In the genomic region with DNA sequence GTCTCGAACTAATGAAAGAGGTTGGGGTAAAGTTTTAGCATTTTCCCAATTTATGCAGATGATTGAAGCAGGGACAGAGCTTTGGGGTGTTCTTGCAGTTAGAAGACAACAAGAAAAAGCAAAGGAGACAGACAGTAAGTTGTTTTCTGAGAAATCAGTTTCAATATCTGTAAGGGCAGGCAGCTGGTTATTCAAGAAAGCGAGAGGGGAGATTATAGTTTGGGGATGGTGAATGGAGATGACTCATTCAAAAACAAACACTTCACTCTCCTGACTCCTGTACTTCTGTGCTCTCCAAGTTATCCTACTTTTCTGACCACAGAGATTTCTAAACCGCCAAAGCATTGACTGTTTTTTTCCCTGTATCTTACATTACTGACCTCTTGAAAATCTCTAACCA, we compare ENCODE assay signal across 9 cellular contexts.
A peak's percentile ranks its signal among the peaks of the same experiment; 100 is the strongest.
DNase-seq lines count a peak whose midpoint lies in the region; ATAC-seq and TF ChIP-seq lines count a peak whose summit lies in the region.
"Had no signal": no experiment of that assay in that cellular context is flagged by ENCODE, and none has a peak within 500 bp of the region (broad histone marks: within the 10 kb centered on the region; RNA-seq: fewer than 3 reads in every experiment).

No MANE protein-coding gene starts in this region.

- H3K4me3 ChIP-seq in fibroblast of villous mesenchyme (ENCODE audit: low read depth, low read length) = no peak overlapping the region

- DNase-seq in DMS153 treated with DMSO at 0.1 percent for 48 hours (lab: John Stamatoyannopoulos, UW; ENCODE audit: unreplicated experiment) = peak; percentile 35
- peak; percentile 26 to 74 for DNase-seq in NCI-H446 (lab: John Stamatoyannopoulos, UW)
- peak; percentile 55 for DNase-seq in fibroblast of villous mesenchyme (ENCODE audit: low read depth)
- DNase-seq in activated CD4-positive, alpha-beta T cell treated with anti-CD3 and anti-CD28 coated beads for 1 hour = no peak
- DNase-seq in cerebellar cortex (ENCODE audit: low spot score) = no peak
- DNase-seq in UCSD-AML1 (lab: John Stamatoyannopoulos, UW; ENCODE audit: unreplicated experiment) = no peak
- DNase-seq: activated CD8-positive, alpha-beta memory T cell treated with anti-CD3 and anti-CD28 coated beads, Interleukin-2, amount 10 ng/mL, durations not matched to agents 7 days and 5 days had no signal

- no peak for TF ChIP-seq CTCF in fibroblast of villous mesenchyme (IDR thresholded peaks at IDR 0.05; ENCODE audit: insufficient read depth, low read depth, low read length)

- ATAC-seq in GM21717 (IDR thresholded peaks at IDR 0.05; ENCODE audit: unreplicated experiment) (peak; percentile 80), HG02571 (IDR thresholded peaks at IDR 0.05; ENCODE audit: unreplicated experiment) (no peak)
- ATAC-seq: activated CD8-positive, alpha-beta memory T cell treated with anti-CD3 and anti-CD28 coated beads, Interleukin-2, amount 10 ng/mL, durations not matched to agents 7 days and 5 days had no signal

Comparison
In these comparisons a context has a peak if more than half of its experiments do, and no peak if none do; other contexts are left out.
1. DNase-seq: peak in DMS153 treated with DMSO at 0.1 percent for 48 hours (single experiment), NCI-H446 (2 of 2) and fibroblast of villous mesenchyme (single experiment); none in activated CD4-positive, alpha-beta T cell treated with anti-CD3 and anti-CD28 coated beads for 1 hour (single experiment), cerebellar cortex (single experiment) and UCSD-AML1 (single experiment).